13 cellular contexts compared by ENCODE assay signal in genomic region chr9:97811534-97812246, GRCh38. TPM values are rescaled to one million over a fixed set of nuclear protein-coding genes. Genes with fewer than 3 reads are reported as not detected.
DNase-seq lines count a peak whose midpoint lies in the region; ATAC-seq, FAIRE-seq and TF ChIP-seq lines count a peak whose summit lies in the region.
"Had no signal": no experiment of that assay in that cellular context is flagged by ENCODE, and none has a peak within 500 bp of the region (broad histone marks: within the 10 kb centered on the region; RNA-seq: fewer than 3 reads in every experiment).

No MANE protein-coding gene starts in this region.

- no peaks in the 10 kb centered on the region for H3K9me3 ChIP-seq in kidney (ENCODE audit: control insufficient read depth in 1 of 2, low read length in 2 of 2)

- H3K4me3 ChIP-seq in NB4 (ENCODE audit: low read depth, low read length) (no peak overlapping the region), brain microvascular endothelial cell (ENCODE audit: low read depth, low read length) (no peak overlapping the region), kidney (ENCODE audit: low read length in 2 of 2) (no peak overlapping the region)

- no peak for FAIRE-seq in kidney (lab: Jason Lieb, UNC)

- H3K36me3 ChIP-seq in brain microvascular endothelial cell (replicated peaks) (no peaks in the 10 kb centered on the region), kidney (ENCODE audit: control insufficient read depth in 1 of 2, insufficient read depth in 2 of 2, low read length in 2 of 2) (no peaks in the 10 kb centered on the region)

- TF ChIP-seq CTCF in NB4 (IDR thresholded peaks at IDR 0.05; ENCODE audit: low read depth, low read length) (no peak), brain microvascular endothelial cell (IDR thresholded peaks at IDR 0.05; ENCODE audit: low read depth, low read length, missing control alignments) (no peak), kidney (IDR thresholded peaks at IDR 0.05; ENCODE audit: borderline replicate concordance, extremely low read depth, insufficient read depth) (no peak)

- no peaks in the 10 kb centered on the region for H3K4me1 ChIP-seq in kidney (ENCODE audit: control insufficient read depth in 1 of 2, insufficient read depth in 1 of 2, low read depth in 1 of 2, low read length in 2 of 2)

- no peak for TF ChIP-seq POLR2A in NB4 (IDR thresholded peaks at IDR 0.05; ENCODE audit: extremely low read depth, insufficient read length)

- H3K27ac ChIP-seq in brain microvascular endothelial cell (no peak overlapping the region), kidney (ENCODE audit: low read depth in 2 of 2, low read length in 2 of 2) (no peak overlapping the region)

- in situ Hi-C loops in brain microvascular endothelial cell (cut with HindIII; ENCODE audit: low pct_ligation_motif_present, low sequenced_read_pairs) = no loop called here

- no peak for ATAC-seq in HG03457 (IDR thresholded peaks at IDR 0.05; ENCODE audit: unreplicated experiment)
- ATAC-seq in GM21529 (IDR thresholded peaks at IDR 0.05; ENCODE audit: unreplicated experiment) = no peak

- intact Hi-C loops in kidney (cut with DNase I) = no loop called here

- H3K9ac ChIP-seq in kidney (ENCODE audit: low read length in 2 of 2) = no peak overlapping the region

- no peaks in the 10 kb centered on the region for H3K27me3 ChIP-seq in brain microvascular endothelial cell (replicated peaks)

- peak; percentile 13 for DNase-seq in GM04503 (ENCODE audit: low read depth)
- peak; percentile 15 for DNase-seq in NB4 (ENCODE audit: low read depth)
- DNase-seq in brain microvascular endothelial cell = peak; percentile 42
- DNase-seq in mucosa of gallbladder (ENCODE audit: low spot score) = peak; percentile 42
- no peak for DNase-seq in kidney
- DNase-seq in DMS114 treated with DMSO at 0.1 percent for 48 hours (lab: John Stamatoyannopoulos, UW; ENCODE audit: unreplicated experiment) = no peak
- DNase-seq: activated CD4-positive, CD25-positive, alpha-beta regulatory T cell treated with anti-CD3 and anti-CD28 coated beads, Interleukin-2, amount 50 U/mL, for 72 hours; activated effector memory CD4-positive, alpha-beta T cell treated with anti-CD3 and anti-CD28 coated beads, Interleukin-2, amount 50 U/mL, for 16 hours; COR-L47; NCI-H1417 had no signal

RNA-seq across cellular contexts. Expression of gene FOXE1, which starts 41.3 kb away (rescaled TPM):
- total RNA-seq in mucosa of gallbladder (not detected), kidney (2.2 TPM)
- not detected for polyA plus RNA-seq in kidney (ENCODE audit: insufficient read depth, low read depth, low replicate concordance)
- total RNA-seq: chondrocyte had no signal

Comparison
In these comparisons a context has a peak if more than half of its experiments do, and no peak if none do; other contexts are left out.
1. DNase-seq: peak in GM04503 (single experiment), NB4 (single experiment), brain microvascular endothelial cell (single experiment) and mucosa of gallbladder (single experiment); none in kidney (single experiment) and DMS114 treated with DMSO at 0.1 percent for 48 hours (single experiment).